In genomic region chr5:95927927-95928723, GRCh38 we compare ENCODE assay signal across 8 cellular contexts. TPM values are rescaled to one million over a fixed set of nuclear protein-coding genes. Genes with fewer than 3 reads are reported as not detected.
DNase-seq lines count a peak whose midpoint lies in the region; ATAC-seq and TF ChIP-seq lines count a peak whose summit lies in the region.
"Had no signal": no experiment of that assay in that cellular context is flagged by ENCODE, and none has a peak within 500 bp of the region (broad histone marks: within the 10 kb centered on the region; RNA-seq: fewer than 3 reads in every experiment).

No MANE protein-coding gene starts in this region.

- H3K27ac Mint-ChIP-seq in naive B cell (peak overlapping the region in 4 of 6 donors; percentile 10 to 35 (median 16)), T-cell (peak overlapping the region in 1 of 2 donors; percentile 1)

- POLR2A ChIA-PET in T-cell (lab: Charles Lee): interaction anchor here in 1 of 2 donors (0.6 kb wide), 1 partner anchor 35 kb away, joined by 4 read pairs; no protein-coding TSS in a partner anchor

- no peaks in the 10 kb centered on the region for H3K36me3 ChIP-seq in right atrium auricular region

- H3K9me3 ChIP-seq in right atrium auricular region: no peaks in the 10 kb centered on the region

- no peak for TF ChIP-seq CTCF in right atrium auricular region (IDR thresholded peaks at IDR 0.05)

- no peak overlapping the region for H3K4me3 ChIP-seq in right atrium auricular region

- H3K36me3 Mint-ChIP-seq in naive B cell: peaks cover 0 to 4% of the 10 kb centered on the region in 2 donors
- H3K36me3 Mint-ChIP-seq in T-cell: peaks cover 16% of the 10 kb centered on the region

- H3K4me1 Mint-ChIP-seq in naive B cell (peaks cover 30 to 43% (median 39%) of the 10 kb centered on the region in 3 donors), T-cell (peaks cover 7 to 13% (median 10%) of the 10 kb centered on the region in 3 donors)

- H3K27ac ChIP-seq in right atrium auricular region: no peak overlapping the region

- ATAC-seq in GM18873 (IDR thresholded peaks at IDR 0.05; ENCODE audit: low FRiP score, unreplicated experiment) (peak; percentile 69), GM21619 (IDR thresholded peaks at IDR 0.05; ENCODE audit: unreplicated experiment) (peak; percentile 48), HG03457 (IDR thresholded peaks at IDR 0.05; ENCODE audit: unreplicated experiment) (peak; percentile 51), naive B cell (ENCODE audit: low read depth in 2 of 2) (peak in 1 of 2 donors; percentile 18), T-cell (replicated peaks in 1 of 4) (no peak)

- no peaks in the 10 kb centered on the region for H3K27me3 ChIP-seq in right atrium auricular region

- no peaks in the 10 kb centered on the region for H3K9me3 Mint-ChIP-seq in naive B cell
- H3K9me3 Mint-ChIP-seq in T-cell: no peaks in the 10 kb centered on the region

- DNase-seq in naive B cell (no peak), NCI-H82 (lab: John Stamatoyannopoulos, UW) (no peak), right atrium auricular region (ENCODE audit: low spot score) (no peak), T-cell (no peak)
- DNase-seq: head of caudate nucleus had no signal

- H3K27me3 Mint-ChIP-seq in naive B cell: no peaks in the 10 kb centered on the region
- no peaks in the 10 kb centered on the region for H3K27me3 Mint-ChIP-seq in T-cell

- peaks cover 0 to 21% of the 10 kb centered on the region in 2 donors for H3K4me1 ChIP-seq in right atrium auricular region

- CTCF ChIA-PET in T-cell (lab: Charles Lee): no interaction called here

- H3K4me3 Mint-ChIP-seq in naive B cell (peak overlapping the region in 1 of 8 donors; percentile 16), T-cell (no peak overlapping the region)

RNA-seq across cellular contexts. Expression of gene ELL2, which starts 33.5 kb away (rescaled TPM):
- polyA plus RNA-seq in naive B cell (ENCODE audit: low read depth in 6 of 6): 10 to 100 TPM in 1 of 6 donors, 1 to 10 TPM in 5; 6.3 to 10.1 (median 8.3) TPM
- total RNA-seq in right atrium auricular region (10 to 100 TPM; 28.8 to 29.1 TPM), T-cell (10 to 100 TPM; 10.3 to 57.8 (median 11.3) TPM)

Comparison
In these comparisons a context has a peak if more than half of its experiments do, and no peak if none do; other contexts are left out.
1. ATAC-seq: peak in GM18873 (single experiment), GM21619 (single experiment) and HG03457 (single experiment); none in T-cell (0 of 4).